13 cellular contexts compared by ENCODE assay signal in genomic region chr5:14722923-14723322, GRCh38.
"Had no signal": no experiment of that assay in that cellular context is flagged by ENCODE, and none has a peak within 500 bp of the region (broad histone marks: within the 10 kb centered on the region; RNA-seq: fewer than 3 reads in every experiment).

No MANE protein-coding gene starts in this region.

- H3K9me3 Mint-ChIP-seq: naive thymus-derived CD8-positive, alpha-beta T cell had no signal

- H3K27ac ChIP-seq: coronary artery, dorsolateral prefrontal cortex, hepatocyte, neutrophil, skin epidermis had no signal

- H3K4me3 Mint-ChIP-seq: naive thymus-derived CD8-positive, alpha-beta T cell had no signal

- H3K9me3 ChIP-seq: neutrophil had no signal

- ATAC-seq: naive thymus-derived CD8-positive, alpha-beta T cell; sciatic nerve had no signal

- H3K27me3 ChIP-seq: dorsolateral prefrontal cortex, hepatocyte, neutrophil had no signal

- H3K36me3 ChIP-seq: neutrophil had no signal

- H3K4me3 ChIP-seq: coronary artery, dorsolateral prefrontal cortex, hepatocyte, skin epidermis had no signal

- H3K27me3 Mint-ChIP-seq: naive thymus-derived CD8-positive, alpha-beta T cell had no signal

- DNase-seq: dorsolateral prefrontal cortex; effector CD8-positive, alpha-beta T cell; foreskin melanocyte; head of caudate nucleus; mesendoderm; naive thymus-derived CD8-positive, alpha-beta T cell; stimulated activated naive CD4-positive, alpha-beta T cell treated with Interleukin-2 at 50 U/mL for 16 hours; trophoblast cell had no signal
